ENCODE assay signal across 10 cellular contexts in genomic region chr14:104754213-104754851, GRCh38. TPM values are rescaled to one million over a fixed set of nuclear protein-coding genes. Genes with fewer than 3 reads are reported as not detected.
DNase-seq lines count a peak whose midpoint lies in the region; ATAC-seq and TF ChIP-seq lines count a peak whose summit lies in the region.
"Had no signal": no experiment of that assay in that cellular context is flagged by ENCODE, and none has a peak within 500 bp of the region (broad histone marks: within the 10 kb centered on the region; RNA-seq: fewer than 3 reads in every experiment).

No MANE protein-coding gene starts in this region.

- no peak for ATAC-seq in HG02885 (IDR thresholded peaks at IDR 0.05; ENCODE audit: poor library complexity, unreplicated experiment)

- 44% methylated on average over 13 of the region's 13 CpGs for WGBS in prostate gland

- peak overlapping the region; percentile 88 for H3K4me2 ChIP-seq in fibroblast of lung (ENCODE audit: extremely low read depth, insufficient read depth, low read length)

- TF ChIP-seq POLR2A in prostate gland (IDR thresholded peaks at IDR 0.05) = no peak

- H2AFZ ChIP-seq in fibroblast of lung (ENCODE audit: low read length) = no peak overlapping the region

- peak overlapping the region; percentile 98 for H3K4me3 ChIP-seq in GM06990 (replicated peaks; ENCODE audit: low read depth, low read length)
- H3K4me3 ChIP-seq in SJSA1 = peak overlapping the region; percentile 88
- peak overlapping the region; percentile 64 to 88 (median 80) for H3K4me3 ChIP-seq in fibroblast of lung (replicated peaks in 1 of 4; ENCODE audit: control extremely low read depth in 1 of 4, insufficient read depth in 1 of 4, low read depth in 3 of 4, low read length in 4 of 4)
- H3K4me3 ChIP-seq in prostate gland = peak overlapping the region; percentile 81

- H4K20me1 ChIP-seq in fibroblast of lung (ENCODE audit: control insufficient read depth, extremely low read depth, insufficient read depth, low read length) = no peaks in the 10 kb centered on the region

- no peak for DNase-seq in GM06990 (ENCODE audit: extremely low read depth, insufficient read length)
- DNase-seq in SJSA1 (ENCODE audit: low read depth in 1 of 2, low spot score in 2 of 2) = no peak
- DNase-seq in fibroblast of lung (ENCODE audit: low read depth in 2 of 2) = no peak
- DNase-seq in prostate gland (ENCODE audit: low spot score) = no peak
- no peak for DNase-seq in NCI-H2081 treated with DMSO at 0.1 percent for 48 hours (lab: John Stamatoyannopoulos, UW)
- no peak for DNase-seq in SIG-M5 treated with dmso at 0.1 percent for 504 hours (lab: John Stamatoyannopoulos, UW; ENCODE audit: unreplicated experiment)
- no peak for DNase-seq in AG20443 (ENCODE audit: low spot score)
- DNase-seq: cerebellar nuclear complex, NCI-H2029 had no signal

- H3K4me1 ChIP-seq in SJSA1 (replicated peaks) (peaks cover 14% of the 10 kb centered on the region), fibroblast of lung (ENCODE audit: control insufficient read depth, extremely low read depth, insufficient read depth, low read length) (peaks cover 18% of the 10 kb centered on the region), prostate gland (replicated peaks) (peaks cover 12% of the 10 kb centered on the region)

- H3K36me3 ChIP-seq in GM06990 (ENCODE audit: control insufficient read depth, insufficient read depth, low read length) (peaks cover 19% of the 10 kb centered on the region), SJSA1 (peaks cover 59% of the 10 kb centered on the region), fibroblast of lung (ENCODE audit: control insufficient read depth, insufficient read depth, low read length) (peaks cover 23% of the 10 kb centered on the region), prostate gland (peaks cover 5 to 8% of the 10 kb centered on the region in 2 donors)

- H3K27ac ChIP-seq in SJSA1 (no peak overlapping the region), fibroblast of lung (ENCODE audit: insufficient read depth, low read length) (peak overlapping the region; percentile 88), prostate gland (no peak overlapping the region)

- no peak overlapping the region for H3K9ac ChIP-seq in fibroblast of lung (ENCODE audit: insufficient read depth, low read length)

- intact Hi-C loops in prostate gland (cut with DNase I) = no loop called here

- peaks cover 43% of the 10 kb centered on the region for H3K79me2 ChIP-seq in fibroblast of lung (ENCODE audit: control insufficient read depth, insufficient read depth, low read length)

- H3K27me3 ChIP-seq in GM06990 (replicated peaks; ENCODE audit: control insufficient read depth, insufficient read depth, low read length) = no peaks in the 10 kb centered on the region
- H3K27me3 ChIP-seq in SJSA1 (replicated peaks) = no peaks in the 10 kb centered on the region
- H3K27me3 ChIP-seq in fibroblast of lung (ENCODE audit: control insufficient read depth, insufficient read depth, low read length) = no peaks in the 10 kb centered on the region
- no peaks in the 10 kb centered on the region for H3K27me3 ChIP-seq in prostate gland (replicated peaks; ENCODE audit: insufficient read depth)

- TF ChIP-seq CTCF in GM06990 (IDR thresholded peaks at IDR 0.05; ENCODE audit: insufficient read depth, low read length, poor library complexity, severe bottlenecking) = no peak
- TF ChIP-seq CTCF in fibroblast of lung (conservative IDR thresholded peaks at IDR 0.05 in 1 of 2, IDR thresholded peaks at IDR 0.05 in 1 of 2; ENCODE audit: low read depth in 1 of 2, low read length in 2 of 2) = no peak
- TF ChIP-seq CTCF in prostate gland (IDR thresholded peaks at IDR 0.05) = no peak

- H3K9me3 ChIP-seq in SJSA1 (replicated peaks) = peaks cover 5% of the 10 kb centered on the region
- no peaks in the 10 kb centered on the region for H3K9me3 ChIP-seq in fibroblast of lung (ENCODE audit: control insufficient read depth, insufficient read depth, low read depth, low read length)
- H3K9me3 ChIP-seq in prostate gland = no peaks in the 10 kb centered on the region

RNA-seq across cellular contexts. Expression of gene SIVA1, which starts 1.4 kb away (rescaled TPM):
- total RNA-seq in SJSA1 (2014; rRNA removed; shearing (Covaris generic)) = 444 and 466 TPM in 2 replicates
- total RNA-seq in fibroblast of lung (60.6 and 65.1 TPM in 2 replicates), prostate gland (100 to 1,000 TPM; 249 to 514 TPM)
- 26.1 and 37.4 TPM in 2 replicates for polyA plus RNA-seq in fibroblast of lung
- polyA plus RNA-seq in fibroblast of lung (2012) = 56.6 and 101 TPM in 2 replicates
- polyA minus RNA-seq in fibroblast of lung (ENCODE audit: low replicate concordance) = 10.0 and 10.9 TPM in 2 replicates

RNA-seq across cellular contexts. Expression of gene ADSS1, which starts 30.3 kb away (rescaled TPM):
- 0.06 and 0.34 TPM in 2 replicates for total RNA-seq in SJSA1 (2014; rRNA removed; shearing (Covaris generic))
- total RNA-seq in fibroblast of lung = 2.3 and 3.5 TPM in 2 replicates
- 1.3 and 2.2 TPM in 2 replicates for polyA plus RNA-seq in fibroblast of lung
- 2.3 and 2.7 TPM in 2 replicates for polyA plus RNA-seq in fibroblast of lung (2012)
- polyA minus RNA-seq in fibroblast of lung (ENCODE audit: low replicate concordance) = 0.15 TPM in 1 of 2 replicates, not detected in the other
- 10 to 100 TPM; 18.3 to 44.4 TPM for total RNA-seq in prostate gland

RNA-seq across cellular contexts. Expression of gene AKT1, which starts 41.2 kb away (rescaled TPM):
- total RNA-seq in SJSA1 (2014; rRNA removed; shearing (Covaris generic)) = 176 and 213 TPM in 2 replicates
- total RNA-seq in fibroblast of lung (127 and 131 TPM in 2 replicates), prostate gland (100 to 1,000 TPM; 154 to 200 TPM)
- 83.2 and 109 TPM in 2 replicates for polyA plus RNA-seq in fibroblast of lung
- polyA plus RNA-seq in fibroblast of lung (2012) = 98.5 and 138 TPM in 2 replicates
- 376 and 400 TPM in 2 replicates for polyA minus RNA-seq in fibroblast of lung (ENCODE audit: low replicate concordance)

RNA-seq across cellular contexts. Expression of gene ZBTB42, which starts 46.6 kb away (rescaled TPM):
- 1.4 and 6.7 TPM in 2 replicates for total RNA-seq in SJSA1 (2014; rRNA removed; shearing (Covaris generic))
- total RNA-seq in fibroblast of lung (2.3 and 2.8 TPM in 2 replicates), prostate gland (10 to 100 TPM; 28.4 to 40.9 TPM)
- polyA plus RNA-seq in fibroblast of lung = 0.99 and 1.1 TPM in 2 replicates
- 1.7 and 2.1 TPM in 2 replicates for polyA plus RNA-seq in fibroblast of lung (2012)
- 2.6 and 4.9 TPM in 2 replicates for polyA minus RNA-seq in fibroblast of lung (ENCODE audit: low replicate concordance)
